In the genomic region with DNA sequence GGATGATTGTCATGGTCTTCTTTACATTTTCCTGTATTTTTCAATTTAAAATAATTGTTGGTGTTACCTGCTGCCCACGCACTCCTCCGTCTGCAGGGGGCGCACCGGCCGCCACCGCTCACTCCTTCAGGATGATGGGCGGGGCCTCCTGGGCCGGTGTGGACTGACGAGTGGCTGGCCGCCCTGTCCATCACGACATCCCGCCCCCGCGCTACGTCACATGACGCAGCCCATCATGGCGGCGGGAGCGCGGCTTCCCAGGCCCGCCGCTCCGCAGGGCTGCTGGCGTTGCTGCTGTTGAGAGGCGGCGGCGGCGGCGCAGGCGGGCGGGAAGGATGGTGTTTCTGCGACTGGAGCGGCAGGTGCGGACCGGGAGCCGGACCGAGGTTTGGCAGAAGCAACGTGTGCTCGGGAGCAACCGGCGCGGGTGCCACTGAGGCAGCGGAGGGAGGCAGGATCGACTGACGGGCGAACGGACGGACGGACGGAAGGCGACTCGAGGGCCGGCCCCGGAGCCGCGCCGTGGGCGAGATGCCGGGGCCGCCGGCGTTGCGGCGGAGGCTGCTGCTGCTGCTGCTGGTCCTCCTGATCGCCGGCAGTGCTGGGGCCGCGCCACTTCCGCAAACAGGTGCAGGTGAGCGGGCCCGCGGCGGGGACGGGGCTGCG, we compare ENCODE assay signal across 8 cellular contexts.
A peak's percentile ranks its signal among the peaks of the same experiment; 100 is the strongest.
DNase-seq lines count a peak whose midpoint lies in the region; ATAC-seq and TF ChIP-seq lines count a peak whose summit lies in the region.

A gene (plus strand): TSS at position 216 of the 666 bp plus-strand sequence. CDS start 316 bp downstream, at position 532.

- peaks cover 20% of the 10 kb centered on the region for H3K4me1 ChIP-seq in BLaER1

- H3K9me3 ChIP-seq in BLaER1: peaks cover 10% of the 10 kb centered on the region

- H3K9ac ChIP-seq in BLaER1: peak within 1 kb of the TSS; percentile 89

- peaks cover 44% of the 10 kb centered on the region for H4K20me1 ChIP-seq in BLaER1

- H3K4me3 ChIP-seq in BLaER1 (peak within 1 kb of the TSS; percentile 100), coronary artery (peak within 1 kb of the TSS; percentile 91)

- peak; percentile 99 for ATAC-seq in HG03442 (IDR thresholded peaks at IDR 0.05; ENCODE audit: unreplicated experiment)

- DNase-seq in GM19238 (ENCODE audit: insufficient read length, low spot score) (peak; percentile 88), NCI-H526 (lab: John Stamatoyannopoulos, UW) (peak; percentile 45 to 96), coronary artery (ENCODE audit: low spot score) (peak; percentile 95), left kidney (ENCODE audit: low read depth, low spot score) (peak; percentile 97)
- DNase-seq in activated CD4-positive, alpha-beta T cell treated with anti-CD3 and anti-CD28 coated beads for 48 hours: peak; percentile 97
- peak; percentile 98 for DNase-seq in stimulated activated CD4-positive, alpha-beta T cell treated with anti-CD3 and anti-CD28 coated beads, Interleukin-2, amount 100 ng/mL, for 24 hours

- H3K4me2 ChIP-seq in BLaER1: peak within 1 kb of the TSS; percentile 88

- no peaks in the 10 kb centered on the region for H3K27me3 ChIP-seq in BLaER1

- peak within 1 kb of the TSS; percentile 88 for H3K27ac ChIP-seq in BLaER1
- H3K27ac ChIP-seq in coronary artery: peak within 1 kb of the TSS; percentile 72 to 87

- H3K36me3 ChIP-seq in BLaER1: no peaks in the 10 kb centered on the region

- TF ChIP-seq CTCF in coronary artery (IDR thresholded peaks at IDR 0.05): peak; percentile 97

Comparison
In these comparisons a context has a peak if more than half of its experiments do, and no peak if none do; other contexts are left out.
1. Peak in every context shown above with its lines: DNase-seq, ATAC-seq, H3K4me3 ChIP-seq and H3K27ac ChIP-seq.